In the genomic region with DNA sequence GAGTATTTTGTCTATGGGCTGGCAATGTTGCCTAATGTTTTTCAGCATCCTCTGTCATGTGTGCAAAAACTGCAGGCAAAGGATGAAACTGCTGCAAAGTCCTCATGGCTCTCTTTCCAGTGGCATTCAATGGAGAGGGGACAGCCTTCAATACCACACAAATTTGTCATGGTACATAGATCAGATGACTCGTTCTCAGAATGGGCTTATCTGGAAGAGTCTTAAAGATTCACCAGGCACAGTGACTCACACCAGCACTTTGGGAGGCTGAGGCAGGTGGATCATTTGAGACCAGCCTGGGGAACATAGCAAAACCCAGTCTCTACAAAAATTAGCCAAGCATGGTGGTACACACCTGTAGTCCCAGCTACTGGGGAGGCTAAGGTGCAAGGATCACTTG, we compare ENCODE assay signal across 17 cellular contexts. TPM values are rescaled to one million over a fixed set of nuclear protein-coding genes. Genes with fewer than 3 reads are reported as not detected.
DNase-seq lines count a peak whose midpoint lies in the region; ATAC-seq and TF ChIP-seq lines count a peak whose summit lies in the region.
"Had no signal": no experiment of that assay in that cellular context is flagged by ENCODE, and none has a peak within 500 bp of the region (broad histone marks: within the 10 kb centered on the region; RNA-seq: fewer than 3 reads in every experiment).

No MANE protein-coding gene starts in this region.

- no peak overlapping the region for H3K4me3 Mint-ChIP-seq in activated naive CD8-positive, alpha-beta T cell treated with anti-CD3 and anti-CD28 coated beads, Interleukin-2, amount 50 U/mL, for 24 hours
- no peak overlapping the region for H3K4me3 Mint-ChIP-seq in activated naive CD8-positive, alpha-beta T cell treated with anti-CD3 and anti-CD28 coated beads for 36 hours
- H3K4me3 Mint-ChIP-seq: dendritic cell treated with granulocyte-macrophage colony-stimulating factor and Interleukin-4, amounts not matched to agents 40 ng/mL and 50 ng/mL, for 4 days; immature natural killer cell had no signal

- H3K36me3 Mint-ChIP-seq in activated naive CD8-positive, alpha-beta T cell treated with anti-CD3 and anti-CD28 coated beads, Interleukin-2, amount 50 U/mL, for 24 hours (ENCODE audit: low read depth): peaks cover 17% of the 10 kb centered on the region
- peaks cover 6% of the 10 kb centered on the region for H3K36me3 Mint-ChIP-seq in activated naive CD8-positive, alpha-beta T cell treated with anti-CD3 and anti-CD28 coated beads for 36 hours

- no peak overlapping the region for H3K27ac Mint-ChIP-seq in activated naive CD8-positive, alpha-beta T cell treated with anti-CD3 and anti-CD28 coated beads, Interleukin-2, amount 50 U/mL, for 24 hours
- H3K27ac Mint-ChIP-seq in activated naive CD8-positive, alpha-beta T cell treated with anti-CD3 and anti-CD28 coated beads for 36 hours: no peak overlapping the region
- H3K27ac Mint-ChIP-seq: dendritic cell treated with granulocyte-macrophage colony-stimulating factor and Interleukin-4, amounts not matched to agents 40 ng/mL and 50 ng/mL, for 4 days had no signal

- DNase-seq in activated naive CD8-positive, alpha-beta T cell treated with anti-CD3 and anti-CD28 coated beads, Interleukin-2, amount 50 U/mL, for 24 hours: no peak
- no peak for DNase-seq in activated naive CD8-positive, alpha-beta T cell treated with anti-CD3 and anti-CD28 coated beads for 36 hours
- peak; percentile 4 for DNase-seq in LHCN-M2 (ENCODE audit: low read depth)
- DNase-seq in foreskin fibroblast: peak; percentile 38 to 58
- no peak for DNase-seq in left ventricle myocardium superior
- DNase-seq in stimulated activated naive CD4-positive, alpha-beta T cell (lab: John Stamatoyannopoulos, UW): no peak
- DNase-seq in inferior parietal cortex (ENCODE audit: extremely low spot score): no peak
- DNase-seq: CD8-positive, alpha-beta memory T cell; DMS53; immature natural killer cell; KBM-7; MV-4-11; NCI-H1930; NCI-H226 had no signal

- H3K4me1 Mint-ChIP-seq in activated naive CD8-positive, alpha-beta T cell treated with anti-CD3 and anti-CD28 coated beads, Interleukin-2, amount 50 U/mL, for 24 hours: peaks cover 33% of the 10 kb centered on the region
- peaks cover 24% of the 10 kb centered on the region for H3K4me1 Mint-ChIP-seq in activated naive CD8-positive, alpha-beta T cell treated with anti-CD3 and anti-CD28 coated beads for 36 hours

- peak; percentile 96 for ATAC-seq in activated naive CD8-positive, alpha-beta T cell treated with anti-CD3 and anti-CD28 coated beads, Interleukin-2, amount 50 U/mL, for 24 hours
- no peak for ATAC-seq in left ventricle myocardium superior

- H3K9me3 Mint-ChIP-seq in activated naive CD8-positive, alpha-beta T cell treated with anti-CD3 and anti-CD28 coated beads, Interleukin-2, amount 50 U/mL, for 24 hours: no peaks in the 10 kb centered on the region
- H3K9me3 Mint-ChIP-seq in activated naive CD8-positive, alpha-beta T cell treated with anti-CD3 and anti-CD28 coated beads for 36 hours: no peaks in the 10 kb centered on the region
- H3K9me3 Mint-ChIP-seq: CD8-positive, alpha-beta memory T cell; dendritic cell treated with granulocyte-macrophage colony-stimulating factor and Interleukin-4, amounts not matched to agents 40 ng/mL and 50 ng/mL, for 4 days; immature natural killer cell had no signal

- intact Hi-C loops in left ventricle myocardium superior (cut with micrococcal nuclease): no loop called here

- TF ChIP-seq CTCF in foreskin fibroblast (IDR thresholded peaks at IDR 0.05; ENCODE audit: low read depth, low read length): no peak

- no peak overlapping the region for H3K4me3 ChIP-seq in foreskin fibroblast (ENCODE audit: low read depth in 1 of 2, low read length in 2 of 2)
- H3K4me3 ChIP-seq: lung, suprapubic skin had no signal

- H3K27me3 Mint-ChIP-seq in activated naive CD8-positive, alpha-beta T cell treated with anti-CD3 and anti-CD28 coated beads, Interleukin-2, amount 50 U/mL, for 24 hours: no peaks in the 10 kb centered on the region
- no peaks in the 10 kb centered on the region for H3K27me3 Mint-ChIP-seq in activated naive CD8-positive, alpha-beta T cell treated with anti-CD3 and anti-CD28 coated beads for 36 hours
- H3K27me3 Mint-ChIP-seq: dendritic cell treated with granulocyte-macrophage colony-stimulating factor and Interleukin-4, amounts not matched to agents 40 ng/mL and 50 ng/mL, for 4 days had no signal

RNA-seq across cellular contexts. Expression of gene CDKN2AIPNL, which starts 5.3 kb away (rescaled TPM):
- total RNA-seq in activated naive CD8-positive, alpha-beta T cell treated with anti-CD3 and anti-CD28 coated beads for 36 hours: 10 to 100 TPM; 42.6 to 44.5 TPM
- total RNA-seq in LHCN-M2 (2014; rRNA removed) (40.8 and 43.3 TPM in 2 replicates), left ventricle myocardium superior (46.0 TPM)
- 25.1 TPM for polyA plus RNA-seq in LHCN-M2 (2012)

RNA-seq across cellular contexts. Expression of gene UBE2B, which starts 35.0 kb away (rescaled TPM):
- 10 to 100 TPM; 93.8 to 94.0 TPM for total RNA-seq in activated naive CD8-positive, alpha-beta T cell treated with anti-CD3 and anti-CD28 coated beads for 36 hours
- total RNA-seq in LHCN-M2 (2014; rRNA removed) (7.2 and 13.2 TPM in 2 replicates), left ventricle myocardium superior (236 TPM)
- 48.9 TPM for polyA plus RNA-seq in LHCN-M2 (2012)

RNA-seq across cellular contexts. Expression of gene CDKL3, which starts 39.4 kb away (rescaled TPM):
- 1 to 10 TPM; 1.6 to 3.6 TPM for total RNA-seq in activated naive CD8-positive, alpha-beta T cell treated with anti-CD3 and anti-CD28 coated beads for 36 hours
- total RNA-seq in LHCN-M2 (2014; rRNA removed) (2.2 and 2.6 TPM in 2 replicates), left ventricle myocardium superior (4.5 TPM)
- 2.9 TPM for polyA plus RNA-seq in LHCN-M2 (2012)

Comparison
In these comparisons a context has a peak if more than half of its experiments do, and no peak if none do; other contexts are left out.
1. DNase-seq: peak in LHCN-M2 (single experiment) and foreskin fibroblast (2 of 2); none in activated naive CD8-positive, alpha-beta T cell treated with anti-CD3 and anti-CD28 coated beads, Interleukin-2, amount 50 U/mL, for 24 hours (single experiment), activated naive CD8-positive, alpha-beta T cell treated with anti-CD3 and anti-CD28 coated beads for 36 hours (single experiment), left ventricle myocardium superior (single experiment), stimulated activated naive CD4-positive, alpha-beta T cell (0 of 6) and inferior parietal cortex (single experiment).